In genomic region chr6:140480852-140481251, GRCh38 we compare ENCODE assay signal across 1 cellular context.
TF ChIP-seq lines count a peak whose summit lies in the region.

No MANE protein-coding gene starts in this region.

TF ChIP-seq in WTC11, 78 proteins besides CTCF, POLR2A, EP300 and RAD21 (continued from another document):
- TF ChIP-seq ARID4B (CRISPR knock-in tag; IDR thresholded peaks at IDR 0.05; ENCODE audit: borderline replicate concordance), result no peak
